In genomic region chr4:65311120-65311519, GRCh38 we compare ENCODE assay signal across 30 cellular contexts.
"Had no signal": no experiment of that assay in that cellular context is flagged by ENCODE, and none has a peak within 500 bp of the region (broad histone marks: within the 10 kb centered on the region; RNA-seq: fewer than 3 reads in every experiment).

No MANE protein-coding gene starts in this region.

- H3K36me3 ChIP-seq: brain microvascular endothelial cell, WERI-Rb-1 had no signal

- H3K27ac ChIP-seq: brain microvascular endothelial cell, KMS-11, PC-9, SK-N-MC, WERI-Rb-1 had no signal

- H3K27me3 ChIP-seq: brain microvascular endothelial cell had no signal

- H3K4me2 ChIP-seq: KMS-11, PC-9 had no signal

- H2AFZ ChIP-seq: PC-9 had no signal

- DNase-seq: activated CD4-positive, alpha-beta T cell treated with anti-CD3 and anti-CD28 coated beads, Interleukin-2, amount 10 ng/mL, durations not matched to agents 24 days and 14 days; activated CD4-positive, alpha-beta T cell treated with anti-CD3 and anti-CD28 coated beads, Interleukin-2, amount 50 U/mL, for 4 hours; activated CD4-positive, CD25-positive, alpha-beta regulatory T cell; activated CD8-positive, alpha-beta T cell treated with anti-CD3 and anti-CD28 coated beads for 36 hours; activated effector memory CD4-positive, alpha-beta T cell treated with anti-CD3 and anti-CD28 coated beads, Interleukin-2, amount 50 U/mL, for 16 hours; activated naive CD4-positive, alpha-beta T cell; activated naive CD4-positive, alpha-beta T cell treated with anti-CD3 and anti-CD28 coated beads, Interleukin-2, amount 50 U/mL, for 16 hours; activated naive CD8-positive, alpha-beta T cell treated with anti-CD3 and anti-CD28 coated beads for 36 hours; activated T-cell treated with anti-CD3 and anti-CD28 coated beads, Interleukin-2, amount 50 U/mL, for 1 hour; activated T-cell treated with anti-CD3 and anti-CD28 coated beads, Interleukin-2, amount 50 U/mL, for 72 hours; amniotic stem cell; aorta; brain microvascular endothelial cell; central memory CD4-positive, alpha-beta T cell; NCI-H1417; NCI-H146; NCI-H187; NCI-H2029 treated with DMSO at 0.1 percent for 48 hours; NCI-H2107; NCI-H2171; NCI-H510A; NCI-H82; PC-9; Right ventricle myocardium superior; T1000; WERI-Rb-1 had no signal

- H3K9ac ChIP-seq: KMS-11 had no signal

- H3K4me3 ChIP-seq: PC-9, SK-N-MC had no signal

- FAIRE-seq: RCC 7860 had no signal

- ATAC-seq: activated CD8-positive, alpha-beta T cell treated with anti-CD3 and anti-CD28 coated beads for 36 hours; activated T-cell treated with anti-CD3 and anti-CD28 coated beads, Interleukin-2, amount 50 U/mL, for 72 hours; activated T-helper 17 cell treated with anti-CD3 and anti-CD28 coated beads, Interleukin-2, amount 50 U/mL, for 72 hours had no signal
